Comparison of ENCODE assay signal across 24 cellular contexts in genomic region chr10:47360419-47361040, GRCh38. TPM values are rescaled to one million over a fixed set of nuclear protein-coding genes. Genes with fewer than 3 reads are reported as not detected.
DNase-seq lines count a peak whose midpoint lies in the region; ATAC-seq and TF ChIP-seq lines count a peak whose summit lies in the region.
"Had no signal": no experiment of that assay in that cellular context is flagged by ENCODE, and none has a peak within 500 bp of the region (broad histone marks: within the 10 kb centered on the region; RNA-seq: fewer than 3 reads in every experiment).

No MANE protein-coding gene starts in this region.

- no peak overlapping the region for H3K4me3 Mint-ChIP-seq in activated naive CD4-positive, alpha-beta T cell treated with anti-CD3 and anti-CD28 coated beads, Interleukin-2, amount 10 ng/mL, durations not matched to agents 7 days and 5 days
- no peak overlapping the region for H3K4me3 Mint-ChIP-seq in activated naive CD4-positive, alpha-beta T cell treated with anti-CD3 and anti-CD28 coated beads for 36 hours
- H3K4me3 Mint-ChIP-seq in type B pancreatic cell (no peak overlapping the region), WTC11 (no peak overlapping the region)
- H3K4me3 Mint-ChIP-seq: activated T-helper 17 cell treated with anti-CD3 and anti-CD28 coated beads, Interleukin-2, amount 50 U/mL, for 72 hours; T-cell had no signal

- DNase-seq in activated naive CD4-positive, alpha-beta T cell treated with anti-CD3 and anti-CD28 coated beads, Interleukin-2, amount 10 ng/mL, durations not matched to agents 7 days and 5 days = peak; percentile 1
- no peak for DNase-seq in activated naive CD4-positive, alpha-beta T cell treated with anti-CD3 and anti-CD28 coated beads for 36 hours
- DNase-seq in brain microvascular endothelial cell = peak; percentile 20
- DNase-seq in mesenchymal stem cell = no peak
- DNase-seq in type B pancreatic cell (ENCODE audit: extremely low spot score, unreplicated experiment) = peak; percentile 54
- no peak for DNase-seq in WTC11 (ENCODE audit: low spot score)
- DNase-seq in left lobe of liver (ENCODE audit: low spot score) = no peak
- DNase-seq in activated CD4-positive, CD25-positive, alpha-beta regulatory T cell treated with anti-CD3 and anti-CD28 coated beads, Interleukin-2, amount 50 U/mL, for 72 hours = no peak
- DNase-seq: GDM1, mammary epithelial cell, NCI-H2171, NCI-H748 treated with DMSO at 0.1 percent for 48 hours, SHP77 had no signal

- peaks cover 5% of the 10 kb centered on the region for H3K4me1 ChIP-seq in mesenchymal stem cell (ENCODE audit: control insufficient read depth, insufficient read depth, low read depth, low read length)

- H3K4me2 ChIP-seq in mesenchymal stem cell (ENCODE audit: low read length, poor library complexity, severe bottlenecking) = no peak overlapping the region
- H3K4me2 ChIP-seq: BLaER1, hepatocyte had no signal

- H3K27ac ChIP-seq in brain microvascular endothelial cell = no peak overlapping the region
- H3K27ac ChIP-seq in mesenchymal stem cell (ENCODE audit: low read length, poor library complexity, severe bottlenecking) = no peak overlapping the region
- H3K27ac ChIP-seq: BLaER1, hepatocyte, parathyroid adenoma had no signal

- no peak overlapping the region for H2BK15ac ChIP-seq in mesenchymal stem cell (ENCODE audit: low read depth, poor library complexity, severe bottlenecking)

- no peak overlapping the region for H2AK5ac ChIP-seq in mesenchymal stem cell (ENCODE audit: low read length, severe bottlenecking)

- 89% methylated on average over 14 of the region's 14 CpGs for WGBS in mesenchymal stem cell

- no peaks in the 10 kb centered on the region for H3K4me1 Mint-ChIP-seq in activated naive CD4-positive, alpha-beta T cell treated with anti-CD3 and anti-CD28 coated beads, Interleukin-2, amount 10 ng/mL, durations not matched to agents 7 days and 5 days
- no peaks in the 10 kb centered on the region for H3K4me1 Mint-ChIP-seq in activated naive CD4-positive, alpha-beta T cell treated with anti-CD3 and anti-CD28 coated beads for 36 hours (ENCODE audit: low read depth)
- peaks cover 7% of the 10 kb centered on the region for H3K4me1 Mint-ChIP-seq in type B pancreatic cell (ENCODE audit: unreplicated experiment)
- peaks cover 26% of the 10 kb centered on the region for H3K4me1 Mint-ChIP-seq in WTC11
- H3K4me1 Mint-ChIP-seq: activated T-helper 17 cell treated with anti-CD3 and anti-CD28 coated beads, Interleukin-2, amount 50 U/mL, for 72 hours; T-cell had no signal

- no peak overlapping the region for H3K14ac ChIP-seq in mesenchymal stem cell (ENCODE audit: low read length in 2 of 2)

- intact Hi-C loops in activated naive CD4-positive, alpha-beta T cell treated with anti-CD3 and anti-CD28 coated beads for 36 hours (cut with micrococcal nuclease) = no loop called here

- in situ Hi-C loops in brain microvascular endothelial cell (cut with HindIII; ENCODE audit: low pct_ligation_motif_present, low sequenced_read_pairs) = no loop called here

- no peaks in the 10 kb centered on the region for H3K36me3 Mint-ChIP-seq in activated naive CD4-positive, alpha-beta T cell treated with anti-CD3 and anti-CD28 coated beads, Interleukin-2, amount 10 ng/mL, durations not matched to agents 7 days and 5 days
- H3K36me3 Mint-ChIP-seq in activated naive CD4-positive, alpha-beta T cell treated with anti-CD3 and anti-CD28 coated beads for 36 hours (ENCODE audit: low read depth) = no peaks in the 10 kb centered on the region
- H3K36me3 Mint-ChIP-seq in type B pancreatic cell (no peaks in the 10 kb centered on the region), WTC11 (no peaks in the 10 kb centered on the region)
- H3K36me3 Mint-ChIP-seq: T-cell had no signal

- no peak overlapping the region for H4K8ac ChIP-seq in mesenchymal stem cell (ENCODE audit: low read length)

- H4K91ac ChIP-seq in mesenchymal stem cell (ENCODE audit: low read length) = no peak overlapping the region

- H3K4ac ChIP-seq in mesenchymal stem cell (ENCODE audit: low read depth in 1 of 2, low read length in 2 of 2) = no peak overlapping the region

- TF ChIP-seq CTCF in brain microvascular endothelial cell (IDR thresholded peaks at IDR 0.05; ENCODE audit: low read depth, low read length, missing control alignments) (no peak), type B pancreatic cell (conservative IDR thresholded peaks at IDR 0.05) (no peak), WTC11 (IDR thresholded peaks at IDR 0.05) (no peak)

- H3K18ac ChIP-seq in mesenchymal stem cell (ENCODE audit: low read depth in 1 of 2, low read length in 2 of 2) = no peak overlapping the region

- POLR2A ChIA-PET in WTC11 (lab: Charles Lee) = no interaction called here

- no peaks in the 10 kb centered on the region for H3K9me3 ChIP-seq in mesenchymal stem cell (ENCODE audit: control insufficient read depth, low read length)
- H3K9me3 ChIP-seq: BLaER1 had no signal

- no peak overlapping the region for H2BK12ac ChIP-seq in mesenchymal stem cell (ENCODE audit: low read length in 2 of 2)

- no peak overlapping the region for H2BK120ac ChIP-seq in mesenchymal stem cell (ENCODE audit: low read depth, low read length)

- no peak overlapping the region for H3K4me3 ChIP-seq in brain microvascular endothelial cell (ENCODE audit: low read depth, low read length)
- H3K4me3 ChIP-seq in mesenchymal stem cell (ENCODE audit: insufficient read depth in 1 of 2, low read depth in 1 of 2, low read length in 2 of 2) = no peak overlapping the region
- H3K4me3 ChIP-seq: BLaER1, hepatocyte had no signal

- no peak overlapping the region for H3K23ac ChIP-seq in mesenchymal stem cell (ENCODE audit: low read length in 2 of 2)

- no peak overlapping the region for H2AFZ ChIP-seq in mesenchymal stem cell (ENCODE audit: low read depth, low read length)
- H2AFZ ChIP-seq: hepatocyte, parathyroid adenoma had no signal

- CTCF ChIA-PET in activated naive CD4-positive, alpha-beta T cell treated with anti-CD3 and anti-CD28 coated beads, Interleukin-2, amount 10 ng/mL, durations not matched to agents 7 days and 5 days (lab: Charles Lee) = interaction anchor here (1.3 to 2.2 kb wide), 3 partner anchors 13 to 335 kb away, joined by 3 to 6 read pairs (median 5); no protein-coding TSS in a partner anchor
- CTCF ChIA-PET in activated naive CD4-positive, alpha-beta T cell treated with anti-CD3 and anti-CD28 coated beads for 36 hours (lab: Charles Lee) = interaction anchor here (0.7 to 1.6 kb wide), 2 partner anchors 284 to 335 kb away, joined by 3 to 4 read pairs; no protein-coding TSS in a partner anchor
- CTCF ChIA-PET in WTC11 (lab: Charles Lee) = interaction anchor here (1.8 to 2.7 kb wide), 2 partner anchors 17 to 20 kb away, joined by 9 to 17 read pairs; no protein-coding TSS in a partner anchor

- peak overlapping the region; percentile 24 for H2BK5ac ChIP-seq in mesenchymal stem cell (ENCODE audit: low read depth, low read length, poor library complexity, severe bottlenecking)

- no peaks in the 10 kb centered on the region for H3K79me1 ChIP-seq in mesenchymal stem cell (replicated peaks; ENCODE audit: low read length, poor library complexity, severe bottlenecking)

- peaks cover 3% of the 10 kb centered on the region for H3K27me3 Mint-ChIP-seq in activated naive CD4-positive, alpha-beta T cell treated with anti-CD3 and anti-CD28 coated beads, Interleukin-2, amount 10 ng/mL, durations not matched to agents 7 days and 5 days
- H3K27me3 Mint-ChIP-seq in activated naive CD4-positive, alpha-beta T cell treated with anti-CD3 and anti-CD28 coated beads for 36 hours (ENCODE audit: low read depth) = no peaks in the 10 kb centered on the region
- H3K27me3 Mint-ChIP-seq in type B pancreatic cell (no peaks in the 10 kb centered on the region), WTC11 (ENCODE audit: low read depth) (no peaks in the 10 kb centered on the region)
- H3K27me3 Mint-ChIP-seq: T-cell had no signal

- no peaks in the 10 kb centered on the region for H3K9me3 Mint-ChIP-seq in activated naive CD4-positive, alpha-beta T cell treated with anti-CD3 and anti-CD28 coated beads, Interleukin-2, amount 10 ng/mL, durations not matched to agents 7 days and 5 days
- no peaks in the 10 kb centered on the region for H3K9me3 Mint-ChIP-seq in activated naive CD4-positive, alpha-beta T cell treated with anti-CD3 and anti-CD28 coated beads for 36 hours
- no peaks in the 10 kb centered on the region for H3K9me3 Mint-ChIP-seq in type B pancreatic cell
- no peaks in the 10 kb centered on the region for H3K9me3 Mint-ChIP-seq in WTC11
- H3K9me3 Mint-ChIP-seq: activated T-helper 17 cell treated with anti-CD3 and anti-CD28 coated beads, Interleukin-2, amount 50 U/mL, for 72 hours; T-cell had no signal

- no peak overlapping the region for H3K9ac ChIP-seq in mesenchymal stem cell (ENCODE audit: low read length)
- H3K9ac ChIP-seq: BLaER1, parathyroid adenoma had no signal

- no peak overlapping the region for H3K27ac Mint-ChIP-seq in activated naive CD4-positive, alpha-beta T cell treated with anti-CD3 and anti-CD28 coated beads, Interleukin-2, amount 10 ng/mL, durations not matched to agents 7 days and 5 days
- H3K27ac Mint-ChIP-seq in activated naive CD4-positive, alpha-beta T cell treated with anti-CD3 and anti-CD28 coated beads for 36 hours = no peak overlapping the region
- no peak overlapping the region for H3K27ac Mint-ChIP-seq in type B pancreatic cell
- H3K27ac Mint-ChIP-seq in WTC11 = no peak overlapping the region
- H3K27ac Mint-ChIP-seq: activated T-helper 17 cell treated with anti-CD3 and anti-CD28 coated beads, Interleukin-2, amount 50 U/mL, for 72 hours; T-cell had no signal

- ATAC-seq in WTC11 (no peak), left lobe of liver (no peak)
- ATAC-seq: T-cell had no signal

- H3K27me3 ChIP-seq in brain microvascular endothelial cell (replicated peaks) (no peaks in the 10 kb centered on the region), mesenchymal stem cell (ENCODE audit: control insufficient read depth in 1 of 2, insufficient read depth in 1 of 2, low read length in 2 of 2) (peaks cover 0 to 29% of the 10 kb centered on the region in 2 experiments)
- H3K27me3 ChIP-seq: BLaER1, hepatocyte had no signal

- H3K36me3 ChIP-seq in brain microvascular endothelial cell (replicated peaks) (no peaks in the 10 kb centered on the region), mesenchymal stem cell (ENCODE audit: control insufficient read depth in 1 of 2, insufficient read depth in 2 of 2, low read depth in 1 of 2, low read length in 2 of 2) (no peaks in the 10 kb centered on the region)
- H3K36me3 ChIP-seq: BLaER1 had no signal

RNA-seq across cellular contexts. Expression of gene RBP3, which starts 12.4 kb away (rescaled TPM):
- not detected for total RNA-seq in activated naive CD4-positive, alpha-beta T cell treated with anti-CD3 and anti-CD28 coated beads for 36 hours
- 0.01 TPM for polyA plus RNA-seq in mesenchymal stem cell (2013, experiment 1 of 2)
- polyA plus RNA-seq in mesenchymal stem cell (2013, experiment 2 of 2) = 0.01 TPM
- total RNA-seq in type B pancreatic cell (ENCODE audit: low replicate concordance) (not detected in 2 replicates), WTC11 (2021) (not detected in 3 replicates), left lobe of liver (not detected)
- total RNA-seq: A673; activated T-helper 17 cell treated with anti-CD3 and anti-CD28 coated beads, Interleukin-2, amount 50 U/mL, for 72 hours; bronchial epithelial cell; dermis blood vessel endothelial cell; endothelial cell of umbilical vein; mammary epithelial cell; OCI-LY7; T-cell; urinary bladder had no signal
- polyA plus RNA-seq: endothelial cell of umbilical vein, mammary epithelial cell, urinary bladder had no signal

RNA-seq across cellular contexts. Expression of gene ZNF488, which starts 23.6 kb away (rescaled TPM):
- total RNA-seq in activated naive CD4-positive, alpha-beta T cell treated with anti-CD3 and anti-CD28 coated beads for 36 hours = under 1 TPM; 0.84 to 0.93 TPM
- 0.17 TPM for polyA plus RNA-seq in mesenchymal stem cell (2013, experiment 1 of 2)
- 0.16 TPM for polyA plus RNA-seq in mesenchymal stem cell (2013, experiment 2 of 2)
- 4.0 and 4.9 TPM in 2 replicates for total RNA-seq in type B pancreatic cell (ENCODE audit: low replicate concordance)
- total RNA-seq in WTC11 (2021) = 7.1 to 8.7 TPM (median 8.0 TPM) in 3 replicates
- 0.08 TPM for total RNA-seq in left lobe of liver
- total RNA-seq: T-cell had no signal

RNA-seq across cellular contexts. Expression of gene GDF2, which starts 38.3 kb away (rescaled TPM):
- not detected for total RNA-seq in activated naive CD4-positive, alpha-beta T cell treated with anti-CD3 and anti-CD28 coated beads for 36 hours
- not detected for polyA plus RNA-seq in mesenchymal stem cell (2013, experiment 1 of 2)
- not detected for polyA plus RNA-seq in mesenchymal stem cell (2013, experiment 2 of 2)
- not detected in 2 replicates for total RNA-seq in type B pancreatic cell (ENCODE audit: low replicate concordance)
- total RNA-seq in WTC11 (2021) = not detected in 3 replicates
- 7.2 TPM for total RNA-seq in left lobe of liver
- total RNA-seq: A673; activated T-helper 17 cell treated with anti-CD3 and anti-CD28 coated beads, Interleukin-2, amount 50 U/mL, for 72 hours; bronchial epithelial cell; dermis blood vessel endothelial cell; endothelial cell of umbilical vein; hepatocyte; mammary epithelial cell; OCI-LY7; T-cell; urinary bladder had no signal
- polyA plus RNA-seq: endothelial cell of umbilical vein, mammary epithelial cell, urinary bladder had no signal

Comparison
In these comparisons a context has a peak if more than half of its experiments do, and no peak if none do; other contexts are left out.
1. DNase-seq: peak in activated naive CD4-positive, alpha-beta T cell treated with anti-CD3 and anti-CD28 coated beads, Interleukin-2, amount 10 ng/mL, durations not matched to agents 7 days and 5 days (single experiment), brain microvascular endothelial cell (single experiment) and type B pancreatic cell (single experiment); none in activated naive CD4-positive, alpha-beta T cell treated with anti-CD3 and anti-CD28 coated beads for 36 hours (single experiment), mesenchymal stem cell (single experiment), WTC11 (single experiment), left lobe of liver (single experiment) and activated CD4-positive, CD25-positive, alpha-beta regulatory T cell treated with anti-CD3 and anti-CD28 coated beads, Interleukin-2, amount 50 U/mL, for 72 hours (single experiment).